ENCODE assay signal across 8 cellular contexts in genomic region chr1:167937709-167938010, GRCh38. TPM values are rescaled to one million over a fixed set of nuclear protein-coding genes. Genes with fewer than 3 reads are reported as not detected.
DNase-seq lines count a peak whose midpoint lies in the region; ATAC-seq lines count a peak whose summit lies in the region.

No MANE protein-coding gene starts in this region.

- peaks cover 6% of the 10 kb centered on the region for H3K36me3 Mint-ChIP-seq in natural killer cell treated with Interleukin-12 subunit alpha and Interleukin-12 subunit beta and Interleukin-15 and Interleukin-18, amount 100 ng/mL, for 72 hours

- no peaks in the 10 kb centered on the region for H3K27me3 Mint-ChIP-seq in natural killer cell treated with Interleukin-12 subunit alpha and Interleukin-12 subunit beta and Interleukin-15 and Interleukin-18, amount 100 ng/mL, for 72 hours

- no peak for ATAC-seq in natural killer cell treated with Interleukin-12 subunit alpha and Interleukin-12 subunit beta and Interleukin-15 and Interleukin-18, amount 100 ng/mL, for 72 hours
- no peak for ATAC-seq in activated CD4-positive, CD25-positive, alpha-beta regulatory T cell treated with anti-CD3 and anti-CD28 coated beads, Interleukin-2, amount 50 U/mL, for 24 hours

- peak overlapping the region; percentile 89 to 90 for H3K27ac Mint-ChIP-seq in natural killer cell treated with Interleukin-12 subunit alpha and Interleukin-12 subunit beta and Interleukin-15 and Interleukin-18, amount 100 ng/mL, for 72 hours

- H3K27me3 ChIP-seq in BLaER1 treated with 17β-estradiol and CSF1 and Interleukin-3, amounts not matched to agents 10 nM and 100 nM: no peaks in the 10 kb centered on the region
- no peaks in the 10 kb centered on the region for H3K27me3 ChIP-seq in MG63
- H3K27me3 ChIP-seq in ectodermal cell (ENCODE audit: control insufficient read depth, insufficient read depth, low read length, poor library complexity, severe bottlenecking): no peaks in the 10 kb centered on the region

- no peak for DNase-seq in MG63
- DNase-seq in natural killer cell treated with Interleukin-12 subunit alpha and Interleukin-12 subunit beta and Interleukin-15 and Interleukin-18, amount 100 ng/mL, for 72 hours (ENCODE audit: low spot score): no peak
- no peak for DNase-seq in AG08395 (ENCODE audit: low spot score)
- no peak for DNase-seq in NCI-H2107 treated with DMSO at 0.1 percent for 48 hours (lab: John Stamatoyannopoulos, UW; ENCODE audit: unreplicated experiment)
- DNase-seq in NCI-H2196 treated with DMSO at 0.1 percent for 48 hours (lab: John Stamatoyannopoulos, UW; ENCODE audit: unreplicated experiment): no peak

- H3K4me1 Mint-ChIP-seq in natural killer cell treated with Interleukin-12 subunit alpha and Interleukin-12 subunit beta and Interleukin-15 and Interleukin-18, amount 100 ng/mL, for 72 hours (ENCODE audit: low read depth in 2 of 2): peaks cover 27 to 32% of the 10 kb centered on the region in 2 donors

- whole genome bisulfite sequencing in ectodermal cell, 2 experiments: 0% methylated on average over 3 to 4 of the region's 5 CpGs

- peak overlapping the region; percentile 85 to 99 (median 96) for H3K27ac ChIP-seq in BLaER1 treated with 17β-estradiol and CSF1 and Interleukin-3, amounts not matched to agents 10 nM and 100 nM
- peak overlapping the region; percentile 99 for H3K27ac ChIP-seq in ectodermal cell (ENCODE audit: insufficient read depth, low read depth, low read length, poor library complexity, severe bottlenecking)

- peak overlapping the region; percentile 66 to 98 (median 83) for H3K4me2 ChIP-seq in BLaER1 treated with 17β-estradiol and CSF1 and Interleukin-3, amounts not matched to agents 10 nM and 100 nM

- no peaks in the 10 kb centered on the region for H3K9me3 Mint-ChIP-seq in natural killer cell treated with Interleukin-12 subunit alpha and Interleukin-12 subunit beta and Interleukin-15 and Interleukin-18, amount 100 ng/mL, for 72 hours

- H3K9ac ChIP-seq in BLaER1 treated with 17β-estradiol and CSF1 and Interleukin-3, amounts not matched to agents 10 nM and 100 nM: peak overlapping the region; percentile 84 to 97 (median 93)

- peak overlapping the region; percentile 83 to 100 (median 91) for H3K4me3 ChIP-seq in BLaER1 treated with 17β-estradiol and CSF1 and Interleukin-3, amounts not matched to agents 10 nM and 100 nM
- H3K4me3 ChIP-seq in MG63 (peak overlapping the region; percentile 69), ectodermal cell (ENCODE audit: insufficient read depth, low read depth, low read length) (peak overlapping the region; percentile 93)

- H3K4me1 ChIP-seq in BLaER1 treated with 17β-estradiol and CSF1 and Interleukin-3, amounts not matched to agents 10 nM and 100 nM: peaks cover 18 to 40% (median 30%) of the 10 kb centered on the region in 10 experiments
- peaks cover 9% of the 10 kb centered on the region for H3K4me1 ChIP-seq in ectodermal cell (ENCODE audit: control insufficient read depth, insufficient read depth, low read length)

- H3K9me3 ChIP-seq in BLaER1 treated with 17β-estradiol and CSF1 and Interleukin-3, amounts not matched to agents 10 nM and 100 nM (replicated peaks in 1 of 11): peaks cover 0 to 9% (median 7%) of the 10 kb centered on the region in 11 experiments; a peak in 17 of 22 replicates
- H3K9me3 ChIP-seq in MG63 (no peaks in the 10 kb centered on the region), ectodermal cell (ENCODE audit: control insufficient read depth, low read length) (no peaks in the 10 kb centered on the region)

- H4K20me1 ChIP-seq in BLaER1 treated with 17β-estradiol and CSF1 and Interleukin-3, amounts not matched to agents 10 nM and 100 nM: peaks cover 0 to 48% (median 0%) of the 10 kb centered on the region in 11 experiments; a peak in 8 of 22 replicates

- peaks cover 6 to 14% (median 8%) of the 10 kb centered on the region in 11 experiments; a peak in 19 of 22 replicates for H3K36me3 ChIP-seq in BLaER1 treated with 17β-estradiol and CSF1 and Interleukin-3, amounts not matched to agents 10 nM and 100 nM
- H3K36me3 ChIP-seq in MG63 (peaks cover 11% of the 10 kb centered on the region), ectodermal cell (ENCODE audit: control insufficient read depth, insufficient read depth, low read length) (no peaks in the 10 kb centered on the region)

- peak overlapping the region; percentile 97 for H3K4me3 Mint-ChIP-seq in natural killer cell treated with Interleukin-12 subunit alpha and Interleukin-12 subunit beta and Interleukin-15 and Interleukin-18, amount 100 ng/mL, for 72 hours

RNA-seq across cellular contexts. Expression of gene MPC2, which starts 0.8 kb away (rescaled TPM):
- 165 and 172 TPM in 2 replicates for total RNA-seq in MG63 (2014; rRNA removed; shearing (Covaris generic); ENCODE audit: low replicate concordance)
- polyA plus RNA-seq in ectodermal cell (2013, experiment 1 of 4): 38.6 TPM
- polyA plus RNA-seq in ectodermal cell (2013, experiment 2 of 4): 39.7 TPM
- polyA plus RNA-seq in ectodermal cell (2013, experiment 3 of 4): 39.6 TPM
- 37.2 TPM for polyA plus RNA-seq in ectodermal cell (2013, experiment 4 of 4)
- total RNA-seq in natural killer cell treated with Interleukin-12 subunit alpha and Interleukin-12 subunit beta and Interleukin-15 and Interleukin-18, amount 100 ng/mL, for 72 hours: 10 to 100 TPM; 24.9 to 37.1 TPM

RNA-seq across cellular contexts. Expression of gene DCAF6, which starts 1.2 kb away (rescaled TPM):
- total RNA-seq in MG63 (2014; rRNA removed; shearing (Covaris generic); ENCODE audit: low replicate concordance): 70.1 and 99.3 TPM in 2 replicates
- polyA plus RNA-seq in ectodermal cell (2013, experiment 1 of 4): 15.1 TPM
- polyA plus RNA-seq in ectodermal cell (2013, experiment 2 of 4): 16.6 TPM
- 14.5 TPM for polyA plus RNA-seq in ectodermal cell (2013, experiment 3 of 4)
- polyA plus RNA-seq in ectodermal cell (2013, experiment 4 of 4): 14.5 TPM
- total RNA-seq in natural killer cell treated with Interleukin-12 subunit alpha and Interleukin-12 subunit beta and Interleukin-15 and Interleukin-18, amount 100 ng/mL, for 72 hours: 10 to 100 TPM; 18.3 to 29.3 TPM

RNA-seq across cellular contexts. Expression of gene ADCY10, which starts 23.7 kb away (rescaled TPM):
- total RNA-seq in MG63 (2014; rRNA removed; shearing (Covaris generic); ENCODE audit: low replicate concordance): 0.13 TPM in 1 of 2 replicates, not detected in the other
- polyA plus RNA-seq in ectodermal cell (2013, experiment 1 of 4): not detected
- polyA plus RNA-seq in ectodermal cell (2013, experiment 2 of 4): not detected
- polyA plus RNA-seq in ectodermal cell (2013, experiment 3 of 4): not detected
- polyA plus RNA-seq in ectodermal cell (2013, experiment 4 of 4): not detected
- total RNA-seq in natural killer cell treated with Interleukin-12 subunit alpha and Interleukin-12 subunit beta and Interleukin-15 and Interleukin-18, amount 100 ng/mL, for 72 hours: under 1 TPM; 0.33 to 0.48 TPM
